29 cellular contexts compared by ENCODE assay signal in genomic region chr10:131620904-131621303, GRCh38.
"Had no signal": no experiment of that assay in that cellular context is flagged by ENCODE, and none has a peak within 500 bp of the region (broad histone marks: within the 10 kb centered on the region; RNA-seq: fewer than 3 reads in every experiment).

No MANE protein-coding gene starts in this region.

- H3K4me3 ChIP-seq: esophagus squamous epithelium, gastroesophageal sphincter had no signal

- H3K9me3 Mint-ChIP-seq: activated CD4-positive, alpha-beta T cell treated with anti-CD3 and anti-CD28 coated beads, Interleukin-2, amount 10 ng/mL, durations not matched to agents 7 days and 5 days; activated naive CD4-positive, alpha-beta T cell treated with anti-CD3 and anti-CD28 coated beads, Interleukin-2, amount 10 ng/mL, durations not matched to agents 7 days and 5 days; activated naive CD4-positive, alpha-beta T cell treated with anti-CD3 and anti-CD28 coated beads, Interleukin-2, amount 50 U/mL, for 72 hours; activated naive CD8-positive, alpha-beta T cell treated with anti-CD3 and anti-CD28 coated beads, Interleukin-2, amount 10 ng/mL, durations not matched to agents 7 days and 5 days; activated T-cell treated with anti-CD3 and anti-CD28 coated beads, Interleukin-2, amount 50 U/mL, for 24 hours; activated T-cell treated with anti-CD3 and anti-CD28 coated beads, Interleukin-2, amount 50 U/mL, for 72 hours; central memory CD8-positive, alpha-beta T cell; effector memory CD8-positive, alpha-beta T cell had no signal

- H3K9me3 ChIP-seq: esophagus squamous epithelium, gastroesophageal sphincter had no signal

- FAIRE-seq: astrocyte, colon had no signal

- H3K4me1 Mint-ChIP-seq: activated CD4-positive, alpha-beta memory T cell treated with anti-CD3 and anti-CD28 coated beads, Interleukin-2, amount 10 ng/mL, durations not matched to agents 7 days and 5 days; activated CD4-positive, alpha-beta T cell treated with anti-CD3 and anti-CD28 coated beads, Interleukin-2, amount 10 ng/mL, durations not matched to agents 7 days and 5 days; activated naive CD4-positive, alpha-beta T cell treated with anti-CD3 and anti-CD28 coated beads, Interleukin-2, amount 10 ng/mL, durations not matched to agents 7 days and 5 days; activated naive CD8-positive, alpha-beta T cell treated with anti-CD3 and anti-CD28 coated beads, Interleukin-2, amount 10 ng/mL, durations not matched to agents 7 days and 5 days; central memory CD8-positive, alpha-beta T cell had no signal

- H3K27ac ChIP-seq: brain microvascular endothelial cell, esophagus squamous epithelium, gastroesophageal sphincter had no signal

- H3K4me1 ChIP-seq: esophagus squamous epithelium, gastroesophageal sphincter had no signal

- H3K4me3 Mint-ChIP-seq: activated CD4-positive, alpha-beta memory T cell treated with anti-CD3 and anti-CD28 coated beads, Interleukin-2, amount 10 ng/mL, durations not matched to agents 7 days and 5 days; activated CD4-positive, alpha-beta T cell treated with anti-CD3 and anti-CD28 coated beads, Interleukin-2, amount 10 ng/mL, durations not matched to agents 7 days and 5 days; activated naive CD4-positive, alpha-beta T cell treated with anti-CD3 and anti-CD28 coated beads, Interleukin-2, amount 10 ng/mL, durations not matched to agents 7 days and 5 days; activated naive CD8-positive, alpha-beta T cell treated with anti-CD3 and anti-CD28 coated beads, Interleukin-2, amount 10 ng/mL, durations not matched to agents 7 days and 5 days; activated T-cell treated with anti-CD3 and anti-CD28 coated beads, Interleukin-2, amount 50 U/mL, for 24 hours; activated T-cell treated with anti-CD3 and anti-CD28 coated beads, Interleukin-2, amount 50 U/mL, for 72 hours; central memory CD8-positive, alpha-beta T cell; effector memory CD8-positive, alpha-beta T cell had no signal

- ATAC-seq: activated naive CD4-positive, alpha-beta T cell treated with anti-CD3 and anti-CD28 coated beads, Interleukin-2, amount 50 U/mL, for 72 hours; activated T-cell treated with anti-CD3 and anti-CD28 coated beads, Interleukin-2, amount 50 U/mL, for 72 hours; effector memory CD8-positive, alpha-beta T cell; gastroesophageal sphincter had no signal

- DNase-seq: activated CD4-positive, alpha-beta T cell treated with anti-CD3 and anti-CD28 coated beads for 4 hours; activated CD4-positive, alpha-beta T cell treated with anti-CD3 and anti-CD28 coated beads, Interleukin-2, amount 10 ng/mL, durations not matched to agents 7 days and 5 days; activated CD4-positive, alpha-beta T cell treated with anti-CD3 and anti-CD28 coated beads, Interleukin-2, amount 50 U/mL, for 4 hours; activated CD4-positive, CD25-positive, alpha-beta regulatory T cell; activated CD4-positive, CD25-positive, alpha-beta regulatory T cell treated with anti-CD3 and anti-CD28 coated beads, Interleukin-2, amount 50 U/mL, for 72 hours; activated CD8-positive, alpha-beta memory T cell treated with anti-CD3 and anti-CD28 coated beads, Interleukin-2, amount 50 U/mL, for 48 hours; activated gamma-delta T cell; activated naive CD4-positive, alpha-beta T cell; activated naive CD4-positive, alpha-beta T cell treated with anti-CD3 and anti-CD28 coated beads, Interleukin-2, amount 10 ng/mL, durations not matched to agents 7 days and 5 days; activated naive CD8-positive, alpha-beta T cell treated with anti-CD3 and anti-CD28 coated beads, Interleukin-2, amount 10 ng/mL, durations not matched to agents 7 days and 5 days; activated T-cell treated with anti-CD3 and anti-CD28 coated beads for 4 hours; activated T-cell treated with anti-CD3 and anti-CD28 coated beads, Interleukin-2, amount 50 U/mL, for 24 hours; activated T-cell treated with anti-CD3 and anti-CD28 coated beads, Interleukin-2, amount 50 U/mL, for 72 hours; brain microvascular endothelial cell; cortex of kidney; dermis blood vessel endothelial cell; effector CD4-positive, alpha-beta T cell; effector memory CD8-positive, alpha-beta T cell; erythroblast; esophagus squamous epithelium; foreskin melanocyte; head of caudate nucleus; T-helper 2 cell had no signal

- H3K27ac Mint-ChIP-seq: activated CD4-positive, alpha-beta memory T cell treated with anti-CD3 and anti-CD28 coated beads, Interleukin-2, amount 10 ng/mL, durations not matched to agents 7 days and 5 days; activated CD4-positive, alpha-beta T cell treated with anti-CD3 and anti-CD28 coated beads, Interleukin-2, amount 10 ng/mL, durations not matched to agents 7 days and 5 days; activated naive CD4-positive, alpha-beta T cell treated with anti-CD3 and anti-CD28 coated beads, Interleukin-2, amount 10 ng/mL, durations not matched to agents 7 days and 5 days; activated naive CD8-positive, alpha-beta T cell treated with anti-CD3 and anti-CD28 coated beads, Interleukin-2, amount 10 ng/mL, durations not matched to agents 7 days and 5 days; activated T-cell treated with anti-CD3 and anti-CD28 coated beads, Interleukin-2, amount 50 U/mL, for 24 hours; activated T-cell treated with anti-CD3 and anti-CD28 coated beads, Interleukin-2, amount 50 U/mL, for 72 hours; effector memory CD8-positive, alpha-beta T cell had no signal

- H3K36me3 Mint-ChIP-seq: activated naive CD4-positive, alpha-beta T cell treated with anti-CD3 and anti-CD28 coated beads, Interleukin-2, amount 10 ng/mL, durations not matched to agents 7 days and 5 days; activated naive CD4-positive, alpha-beta T cell treated with anti-CD3 and anti-CD28 coated beads, Interleukin-2, amount 50 U/mL, for 72 hours; activated naive CD8-positive, alpha-beta T cell treated with anti-CD3 and anti-CD28 coated beads, Interleukin-2, amount 10 ng/mL, durations not matched to agents 7 days and 5 days had no signal

- H3K36me3 ChIP-seq: brain microvascular endothelial cell, esophagus squamous epithelium, gastroesophageal sphincter had no signal

- H3K27me3 ChIP-seq: brain microvascular endothelial cell had no signal

- H3K27me3 Mint-ChIP-seq: activated CD4-positive, alpha-beta memory T cell treated with anti-CD3 and anti-CD28 coated beads, Interleukin-2, amount 10 ng/mL, durations not matched to agents 7 days and 5 days; activated CD4-positive, alpha-beta T cell treated with anti-CD3 and anti-CD28 coated beads, Interleukin-2, amount 10 ng/mL, durations not matched to agents 7 days and 5 days; activated naive CD4-positive, alpha-beta T cell treated with anti-CD3 and anti-CD28 coated beads, Interleukin-2, amount 10 ng/mL, durations not matched to agents 7 days and 5 days; activated naive CD8-positive, alpha-beta T cell treated with anti-CD3 and anti-CD28 coated beads, Interleukin-2, amount 10 ng/mL, durations not matched to agents 7 days and 5 days; activated T-cell treated with anti-CD3 and anti-CD28 coated beads, Interleukin-2, amount 50 U/mL, for 24 hours; central memory CD8-positive, alpha-beta T cell had no signal
